ENCODE assay signal across 13 cellular contexts in genomic region chr17:44121206-44121605, GRCh38. TPM values are rescaled to one million over a fixed set of nuclear protein-coding genes. Genes with fewer than 3 reads are reported as not detected.
DNase-seq lines count a peak whose midpoint lies in the region; ATAC-seq and TF ChIP-seq lines count a peak whose summit lies in the region.
"Had no signal": no experiment of that assay in that cellular context is flagged by ENCODE, and none has a peak within 500 bp of the region (broad histone marks: within the 10 kb centered on the region; RNA-seq: fewer than 3 reads in every experiment).

No MANE protein-coding gene starts in this region.

- H3K36me3 Mint-ChIP-seq in immature natural killer cell, result peaks cover 0 to 4% (median 0%) of the 10 kb centered on the region in 3 donors
- no peaks in the 10 kb centered on the region for H3K36me3 Mint-ChIP-seq in activated CD8-positive, alpha-beta memory T cell treated with anti-CD3 and anti-CD28 coated beads, Interleukin-2, amount 10 ng/mL, durations not matched to agents 7 days and 5 days

- peak; percentile 38 for DNase-seq in NCI-H2227 (lab: John Stamatoyannopoulos, UW; ENCODE audit: unreplicated experiment)
- DNase-seq in NCI-H2227 treated with DMSO at 0.1 percent for 48 hours (lab: John Stamatoyannopoulos, UW), result no peak
- DNase-seq in RWPE1 (ENCODE audit: low spot score), result no peak
- DNase-seq in immature natural killer cell, result no peak
- DNase-seq in substantia nigra (lab: John Stamatoyannopoulos, UW), result peak in 5 of 49 donors; percentile 26 to 43 (median 30)
- no peak for DNase-seq in KG1 (lab: John Stamatoyannopoulos, UW)
- DNase-seq in stimulated activated naive CD4-positive, alpha-beta T cell (lab: John Stamatoyannopoulos, UW), result no peak
- no peak for DNase-seq in activated CD8-positive, alpha-beta memory T cell treated with anti-CD3 and anti-CD28 coated beads, Interleukin-2, amount 10 ng/mL, durations not matched to agents 7 days and 5 days
- DNase-seq: ACHN; activated T-cell treated with anti-CD3 and anti-CD28 coated beads, Interleukin-2, amount 50 U/mL, for 72 hours; NCI-H1105 treated with DMSO at 0.1 percent for 48 hours; stomach had no signal

- peak overlapping the region in 2 of 6 donors; percentile 29 to 95 for H3K27ac Mint-ChIP-seq in immature natural killer cell
- no peak overlapping the region for H3K27ac Mint-ChIP-seq in activated CD8-positive, alpha-beta memory T cell treated with anti-CD3 and anti-CD28 coated beads, Interleukin-2, amount 10 ng/mL, durations not matched to agents 7 days and 5 days
- H3K27ac Mint-ChIP-seq: activated T-cell treated with anti-CD3 and anti-CD28 coated beads, Interleukin-2, amount 50 U/mL, for 72 hours had no signal

- peak overlapping the region; percentile 30 to 90 (median 69) for H3K4me3 Mint-ChIP-seq in immature natural killer cell
- no peak overlapping the region for H3K4me3 Mint-ChIP-seq in activated CD8-positive, alpha-beta memory T cell treated with anti-CD3 and anti-CD28 coated beads, Interleukin-2, amount 10 ng/mL, durations not matched to agents 7 days and 5 days

- CTCF ChIA-PET in RWPE1 (lab: Yijun Ruan, JAX), result interaction anchor here (0.7 kb wide), 1 partner anchor 23 kb away, joined by 6 read pairs; no protein-coding TSS in a partner anchor
- CTCF ChIA-PET in activated CD8-positive, alpha-beta memory T cell treated with anti-CD3 and anti-CD28 coated beads, Interleukin-2, amount 10 ng/mL, durations not matched to agents 7 days and 5 days (lab: Charles Lee), result interaction anchor here (0.7 to 1.7 kb wide), 2 partner anchors 38 to 266 kb away, joined by 3 to 4 read pairs; no protein-coding TSS in a partner anchor

- TF ChIP-seq CTCF in RWPE1 (conservative IDR thresholded peaks at IDR 0.05; ENCODE audit: low read depth), result no peak

- H3K9me3 Mint-ChIP-seq in immature natural killer cell, result no peaks in the 10 kb centered on the region
- H3K9me3 Mint-ChIP-seq in activated CD8-positive, alpha-beta memory T cell treated with anti-CD3 and anti-CD28 coated beads, Interleukin-2, amount 10 ng/mL, durations not matched to agents 7 days and 5 days (ENCODE audit: low read depth), result no peaks in the 10 kb centered on the region
- H3K9me3 Mint-ChIP-seq: activated T-cell treated with anti-CD3 and anti-CD28 coated beads, Interleukin-2, amount 50 U/mL, for 72 hours had no signal

- POLR2A ChIA-PET in RWPE1 (lab: Yijun Ruan, JAX; ENCODE audit: low non-redundant PET), result interaction anchor here (0.6 to 1.6 kb wide), 2 partner anchors 50 to 97 kb away, joined by 3 read pairs; partner anchors contain the start of gene G6PC3

- ATAC-seq in activated CD8-positive, alpha-beta memory T cell treated with anti-CD3 and anti-CD28 coated beads, Interleukin-2, amount 10 ng/mL, durations not matched to agents 7 days and 5 days, result no peak
- ATAC-seq: activated T-cell treated with anti-CD3 and anti-CD28 coated beads, Interleukin-2, amount 50 U/mL, for 72 hours; Panc1 had no signal

- H3K4me1 Mint-ChIP-seq in immature natural killer cell, result peaks cover 27 to 37% of the 10 kb centered on the region in 2 donors
- peaks cover 18% of the 10 kb centered on the region for H3K4me1 Mint-ChIP-seq in activated CD8-positive, alpha-beta memory T cell treated with anti-CD3 and anti-CD28 coated beads, Interleukin-2, amount 10 ng/mL, durations not matched to agents 7 days and 5 days

- H3K27ac ChIP-seq in RWPE1 (peak overlapping the region; percentile 21), substantia nigra (ENCODE audit: low read depth, low read length, poor library complexity, severe bottlenecking) (peak overlapping the region; percentile 95)

- peaks cover 5 to 17% (median 9%) of the 10 kb centered on the region in 3 donors for H3K27me3 Mint-ChIP-seq in immature natural killer cell (ENCODE audit: low read depth in 3 of 3)
- no peaks in the 10 kb centered on the region for H3K27me3 Mint-ChIP-seq in activated CD8-positive, alpha-beta memory T cell treated with anti-CD3 and anti-CD28 coated beads, Interleukin-2, amount 10 ng/mL, durations not matched to agents 7 days and 5 days

RNA-seq across cellular contexts. Expression of gene HDAC5, which starts 2.2 kb away (rescaled TPM):
- 10 to 100 TPM; 12.0 to 28.7 (median 20.3) TPM for polyA plus RNA-seq in immature natural killer cell
- 10 to 100 TPM; 25.5 to 32.5 TPM for total RNA-seq in activated CD8-positive, alpha-beta memory T cell treated with anti-CD3 and anti-CD28 coated beads, Interleukin-2, amount 10 ng/mL, durations not matched to agents 7 days and 5 days

RNA-seq across cellular contexts. Expression of gene HROB, which starts 20.5 kb away (rescaled TPM):
- 1 to 10 TPM in 1 of 3 donors, under 1 TPM in 1, not detected in 1; 0.22 to 1.0 TPM for polyA plus RNA-seq in immature natural killer cell
- 10 to 100 TPM; 19.8 to 23.1 TPM for total RNA-seq in activated CD8-positive, alpha-beta memory T cell treated with anti-CD3 and anti-CD28 coated beads, Interleukin-2, amount 10 ng/mL, durations not matched to agents 7 days and 5 days

RNA-seq across cellular contexts. Expression of gene ASB16, which starts 49.3 kb away (rescaled TPM):
- under 1 TPM in 1 of 3 donors, not detected in 2; 0.27 TPM for polyA plus RNA-seq in immature natural killer cell
- total RNA-seq in activated CD8-positive, alpha-beta memory T cell treated with anti-CD3 and anti-CD28 coated beads, Interleukin-2, amount 10 ng/mL, durations not matched to agents 7 days and 5 days, result under 1 TPM in 1 of 2 experiments, not detected in 1; 0.26 TPM

RNA-seq across cellular contexts. Expression of gene G6PC3, which starts 50.7 kb away (rescaled TPM):
- 10 to 100 TPM; 30.9 to 41.6 (median 31.5) TPM for polyA plus RNA-seq in immature natural killer cell
- 10 to 100 TPM; 21.7 to 25.6 TPM for total RNA-seq in activated CD8-positive, alpha-beta memory T cell treated with anti-CD3 and anti-CD28 coated beads, Interleukin-2, amount 10 ng/mL, durations not matched to agents 7 days and 5 days

RNA-seq across cellular contexts. Expression of gene LSM12, which starts 54.7 kb away (rescaled TPM):
- polyA plus RNA-seq in immature natural killer cell, result 10 to 100 TPM; 56.5 to 82.6 (median 77.9) TPM
- total RNA-seq in activated CD8-positive, alpha-beta memory T cell treated with anti-CD3 and anti-CD28 coated beads, Interleukin-2, amount 10 ng/mL, durations not matched to agents 7 days and 5 days, result 10 to 100 TPM; 68.3 to 76.8 TPM
